In the genomic region with DNA sequence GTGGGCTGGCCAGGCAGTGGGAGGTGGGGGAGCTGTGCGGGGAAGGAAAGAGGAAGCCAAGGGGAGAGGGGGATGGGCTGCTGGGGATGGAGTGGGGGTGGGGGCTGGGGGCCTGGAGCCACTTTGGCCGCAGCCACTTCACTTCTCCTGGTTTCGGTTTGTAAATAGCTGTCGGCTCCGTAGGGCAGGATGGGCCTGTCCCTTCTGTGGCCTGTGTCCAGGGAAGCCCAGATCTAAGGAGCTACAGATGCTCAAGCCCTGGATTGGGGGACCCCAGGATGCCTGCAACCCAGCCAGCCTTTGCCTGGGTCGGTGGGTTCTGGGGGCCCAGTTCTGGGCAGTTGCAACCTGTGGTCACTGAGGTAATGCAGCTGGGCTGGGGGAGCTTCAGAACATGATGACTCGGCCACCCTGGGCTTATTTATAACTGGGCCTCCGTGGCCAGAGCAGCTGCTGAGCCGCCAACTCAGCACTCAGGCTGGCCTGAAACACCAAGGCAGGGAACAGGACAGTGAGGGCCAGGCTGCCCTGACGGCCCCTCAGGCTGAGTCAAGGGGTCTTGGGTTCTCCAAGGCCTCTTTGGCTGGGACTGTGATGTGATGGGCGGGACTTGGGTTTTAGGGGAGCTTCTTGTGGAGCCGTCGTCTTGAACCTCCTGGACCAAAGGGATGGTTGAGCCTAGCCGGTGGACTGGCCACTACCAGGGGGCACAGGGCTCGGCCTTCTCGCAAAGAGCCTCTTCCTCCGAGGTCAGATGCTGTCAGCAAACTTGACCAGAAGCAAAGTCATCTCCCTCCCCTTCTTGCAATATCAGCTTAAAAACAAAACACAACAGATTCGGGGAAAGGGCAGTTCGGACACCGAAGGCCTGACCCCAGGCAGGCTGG, we compare ENCODE assay signal across 9 cellular contexts. TPM values are rescaled to one million over a fixed set of nuclear protein-coding genes. Genes with fewer than 3 reads are reported as not detected.
DNase-seq lines count a peak whose midpoint lies in the region; ATAC-seq and TF ChIP-seq lines count a peak whose summit lies in the region.
"Had no signal": no experiment of that assay in that cellular context is flagged by ENCODE, and none has a peak within 500 bp of the region (broad histone marks: within the 10 kb centered on the region; RNA-seq: fewer than 3 reads in every experiment).

No MANE protein-coding gene starts in this region.

- no peaks in the 10 kb centered on the region for H3K36me3 ChIP-seq in SK-N-SH (replicated peaks in 1 of 2; ENCODE audit: control insufficient read depth in 1 of 2, insufficient read depth in 2 of 2, low read length in 1 of 2)

- no peak for TF ChIP-seq RAD21 in SK-N-SH (IDR thresholded peaks at IDR 0.05; ENCODE audit: low read length)

- H3K9me3 ChIP-seq in SK-N-SH: no peaks in the 10 kb centered on the region

- no peak for ATAC-seq in GM18511 (IDR thresholded peaks at IDR 0.05; ENCODE audit: unreplicated experiment)

- H3K4me3 ChIP-seq in SK-N-SH (ENCODE audit: low read depth in 2 of 2, low read length in 1 of 2) (no peak overlapping the region), fibroblast of mammary gland (ENCODE audit: control insufficient read depth, low read depth, low read length) (no peak overlapping the region)

- no peaks in the 10 kb centered on the region for H4K20me1 ChIP-seq in SK-N-SH (ENCODE audit: insufficient read depth)

- H3K79me2 ChIP-seq in SK-N-SH (ENCODE audit: insufficient read depth): no peaks in the 10 kb centered on the region

- no peaks in the 10 kb centered on the region for H3F3A ChIP-seq in SK-N-SH (replicated peaks; ENCODE audit: insufficient read depth)

- CTCF ChIA-PET in SK-N-SH (lab: Yijun Ruan, JAX): interaction anchor here (1.0 to 20.7 kb wide), 5 partner anchors 14 to 144 kb away, joined by 3 to 239 read pairs (median 5); a partner anchor contains a TSS

- H3K4me2 ChIP-seq in SK-N-SH: no peak overlapping the region

- H3K9me2 ChIP-seq in SK-N-SH: no peaks in the 10 kb centered on the region

- no peak overlapping the region for H3K9ac ChIP-seq in SK-N-SH

- WGBS in SK-N-SH (ENCODE audit: low lambda C conversion rate): 93% methylated on average over 16 of the region's 20 CpGs

- DNase-seq in GM04504 (ENCODE audit: low read depth) (peak; percentile 35), SK-N-SH (no peak), fibroblast of mammary gland (ENCODE audit: low read depth) (peak; percentile 64), posterior vena cava (ENCODE audit: low spot score) (peak; percentile 86), NCI-H187 treated with DMSO at 0.1 percent for 48 hours (lab: John Stamatoyannopoulos, UW) (no peak), NCI-H2081 (lab: John Stamatoyannopoulos, UW) (no peak), SW 1271 (lab: John Stamatoyannopoulos, UW) (no peak)

- POLR2A ChIA-PET in SK-N-SH (lab: Yijun Ruan, JAX): no interaction called here

- no peaks in the 10 kb centered on the region for H3K27me3 ChIP-seq in SK-N-SH (ENCODE audit: insufficient read depth)

- H3K27ac ChIP-seq in SK-N-SH (ENCODE audit: low read depth in 2 of 2, low read length in 1 of 2): no peak overlapping the region

- intact Hi-C loops in posterior vena cava (cut with DNase I): no loop called here

- peak overlapping the region; percentile 56; the same call in 1 of the 2 replicates for H2AFZ ChIP-seq in SK-N-SH (ENCODE audit: low read depth)

- no peak for TF ChIP-seq EP300 in SK-N-SH (IDR thresholded peaks at IDR 0.05; ENCODE audit: borderline replicate concordance in 1 of 2, low read depth in 1 of 2, low read length in 1 of 2)

- TF ChIP-seq CTCF in SK-N-SH (IDR thresholded peaks at IDR 0.05) (no peak), fibroblast of mammary gland (conservative IDR thresholded peaks at IDR 0.05; ENCODE audit: control insufficient read depth, insufficient read depth, low read depth, low read length) (no peak)

- H3K4me1 ChIP-seq in SK-N-SH (ENCODE audit: control insufficient read depth in 1 of 2, insufficient read depth in 2 of 2, low read depth in 1 of 2, low read length in 1 of 2): peaks cover 0 to 4% of the 10 kb centered on the region in 2 experiments; a peak in 1 of 4 replicates

TF ChIP-seq in SK-N-SH, 30 proteins besides CTCF, POLR2A, EP300 and RAD21:
- TF ChIP-seq TCF12 (IDR thresholded peaks at IDR 0.05): no peak
- TF ChIP-seq, protein P1, sequence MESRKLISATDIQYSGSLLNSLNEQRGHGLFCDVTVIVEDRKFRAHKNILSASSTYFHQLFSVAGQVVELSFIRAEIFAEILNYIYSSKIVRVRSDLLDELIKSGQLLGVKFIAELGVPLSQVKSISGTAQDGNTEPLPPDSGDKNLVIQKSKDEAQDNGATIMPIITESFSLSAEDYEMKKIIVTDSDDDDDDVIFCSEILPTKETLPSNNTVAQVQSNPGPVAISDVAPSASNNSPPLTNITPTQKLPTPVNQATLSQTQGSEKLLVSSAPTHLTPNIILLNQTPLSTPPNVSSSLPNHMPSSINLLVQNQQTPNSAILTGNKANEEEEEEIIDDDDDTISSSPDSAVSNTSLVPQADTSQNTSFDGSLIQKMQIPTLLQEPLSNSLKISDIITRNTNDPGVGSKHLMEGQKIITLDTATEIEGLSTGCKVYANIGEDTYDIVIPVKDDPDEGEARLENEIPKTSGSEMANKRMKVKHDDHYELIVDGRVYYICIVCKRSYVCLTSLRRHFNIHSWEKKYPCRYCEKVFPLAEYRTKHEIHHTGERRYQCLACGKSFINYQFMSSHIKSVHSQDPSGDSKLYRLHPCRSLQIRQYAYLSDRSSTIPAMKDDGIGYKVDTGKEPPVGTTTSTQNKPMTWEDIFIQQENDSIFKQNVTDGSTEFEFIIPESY (IDR thresholded peaks at IDR 0.05; ENCODE audit: borderline replicate concordance, low read depth): no peak
- no peak for TF ChIP-seq SMC3 (IDR thresholded peaks at IDR 0.05; ENCODE audit: low read depth, low read length)
- TF ChIP-seq EZH2phosphoT487 (IDR thresholded peaks at IDR 0.05; ENCODE audit: borderline replicate concordance, low read depth): no peak
- TF ChIP-seq RCOR1 (IDR thresholded peaks at IDR 0.05; ENCODE audit: low read length): no peak
- TF ChIP-seq FOXJ3 (CRISPR knock-in tag; IDR thresholded peaks at IDR 0.05): no peak
- no peak for TF ChIP-seq FOSL2 (IDR thresholded peaks at IDR 0.05; ENCODE audit: borderline replicate concordance, low read depth)
- TF ChIP-seq CHD2 (IDR thresholded peaks at IDR 0.05; ENCODE audit: low read length, partially characterized antibody): no peak
- no peak for TF ChIP-seq FOXM1 (IDR thresholded peaks at IDR 0.05; ENCODE audit: low read depth)
- TF ChIP-seq ELF1 (IDR thresholded peaks at IDR 0.05): no peak
- TF ChIP-seq MEF2A (IDR thresholded peaks at IDR 0.05; ENCODE audit: borderline replicate concordance, low read depth): no peak
- no peak for TF ChIP-seq MXI1 (IDR thresholded peaks at IDR 0.05; ENCODE audit: low read depth, low read length)
- TF ChIP-seq, protein P2, sequence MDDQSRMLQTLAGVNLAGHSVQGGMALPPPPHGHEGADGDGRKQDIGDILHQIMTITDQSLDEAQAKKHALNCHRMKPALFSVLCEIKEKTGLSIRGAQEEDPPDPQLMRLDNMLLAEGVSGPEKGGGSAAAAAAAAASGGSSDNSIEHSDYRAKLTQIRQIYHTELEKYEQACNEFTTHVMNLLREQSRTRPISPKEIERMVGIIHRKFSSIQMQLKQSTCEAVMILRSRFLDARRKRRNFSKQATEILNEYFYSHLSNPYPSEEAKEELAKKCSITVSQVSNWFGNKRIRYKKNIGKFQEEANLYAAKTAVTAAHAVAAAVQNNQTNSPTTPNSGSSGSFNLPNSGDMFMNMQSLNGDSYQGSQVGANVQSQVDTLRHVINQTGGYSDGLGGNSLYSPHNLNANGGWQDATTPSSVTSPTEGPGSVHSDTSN (IDR thresholded peaks at IDR 0.05): no peak
- TF ChIP-seq, protein P3, sequence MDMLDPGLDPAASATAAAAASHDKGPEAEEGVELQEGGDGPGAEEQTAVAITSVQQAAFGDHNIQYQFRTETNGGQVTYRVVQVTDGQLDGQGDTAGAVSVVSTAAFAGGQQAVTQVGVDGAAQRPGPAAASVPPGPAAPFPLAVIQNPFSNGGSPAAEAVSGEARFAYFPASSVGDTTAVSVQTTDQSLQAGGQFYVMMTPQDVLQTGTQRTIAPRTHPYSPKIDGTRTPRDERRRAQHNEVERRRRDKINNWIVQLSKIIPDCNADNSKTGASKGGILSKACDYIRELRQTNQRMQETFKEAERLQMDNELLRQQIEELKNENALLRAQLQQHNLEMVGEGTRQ (IDR thresholded peaks at IDR 0.05; ENCODE audit: borderline replicate concordance, low read depth, low read length): no peak
- TF ChIP-seq TAF1 (IDR thresholded peaks at IDR 0.05; ENCODE audit: borderline replicate concordance, low read depth, low read length): no peak
TF ChIP-seq in SK-N-SH: peak in this region for 0.

RNA-seq across cellular contexts. Expression of a gene that starts 15.0 kb away (rescaled TPM):
- 65.5 and 70.7 TPM in 2 replicates for polyA plus RNA-seq in SK-N-SH (2012; rRNA removed)
- polyA plus RNA-seq in SK-N-SH (2012; cell fraction: cytosol; rRNA removed): 25.2 and 42.6 TPM in 2 replicates
- 288 and 306 TPM in 2 replicates for polyA plus RNA-seq in SK-N-SH (2012; cell fraction: nucleus; rRNA removed)
- total RNA-seq in posterior vena cava: 10 to 100 TPM; 96.1 to 98.1 TPM

RNA-seq across cellular contexts. Expression of a gene that starts 15.1 kb away (rescaled TPM):
- 0.19 TPM in 1 of 2 replicates, not detected in the other for polyA plus RNA-seq in SK-N-SH (2012; rRNA removed)
- 0.08 and 0.09 TPM in 2 replicates for polyA plus RNA-seq in SK-N-SH (2012; cell fraction: cytosol; rRNA removed)
- 0.06 and 0.31 TPM in 2 replicates for polyA plus RNA-seq in SK-N-SH (2012; cell fraction: nucleus; rRNA removed)
- total RNA-seq in posterior vena cava: 10 to 100 TPM; 27.7 to 47.0 TPM
- total RNA-seq: pulmonary artery endothelial cell had no signal

RNA-seq across cellular contexts. Expression of a gene that starts 32.8 kb away (rescaled TPM):
- polyA plus RNA-seq in SK-N-SH (2012; rRNA removed): 184 and 191 TPM in 2 replicates
- polyA plus RNA-seq in SK-N-SH (2012; cell fraction: cytosol; rRNA removed): 204 and 247 TPM in 2 replicates
- 98.8 and 147 TPM in 2 replicates for polyA plus RNA-seq in SK-N-SH (2012; cell fraction: nucleus; rRNA removed)
- total RNA-seq in posterior vena cava: 100 to 1,000 TPM; 104 to 129 TPM

RNA-seq across cellular contexts. Expression of a gene that starts 40.9 kb away (rescaled TPM):
- not detected in 2 replicates for polyA plus RNA-seq in SK-N-SH (2012; rRNA removed)
- not detected in 2 replicates for polyA plus RNA-seq in SK-N-SH (2012; cell fraction: cytosol; rRNA removed)
- polyA plus RNA-seq in SK-N-SH (2012; cell fraction: nucleus; rRNA removed): not detected in 2 replicates
- under 1 TPM; 0.19 to 0.37 TPM for total RNA-seq in posterior vena cava
- total RNA-seq: pulmonary artery endothelial cell had no signal

RNA-seq across cellular contexts. Expression of a gene that starts 55.5 kb away (rescaled TPM):
- polyA plus RNA-seq in SK-N-SH (2012; rRNA removed): 0.07 and 0.23 TPM in 2 replicates
- 0.01 and 0.05 TPM in 2 replicates for polyA plus RNA-seq in SK-N-SH (2012; cell fraction: cytosol; rRNA removed)
- polyA plus RNA-seq in SK-N-SH (2012; cell fraction: nucleus; rRNA removed): 0.50 and 0.52 TPM in 2 replicates
- under 1 TPM; 0.33 to 0.69 TPM for total RNA-seq in posterior vena cava

Comparison
In these comparisons a context has a peak if more than half of its experiments do, and no peak if none do; other contexts are left out.
1. DNase-seq: peak in GM04504 (single experiment), fibroblast of mammary gland (single experiment) and posterior vena cava (single experiment); none in SK-N-SH (single experiment), NCI-H187 treated with DMSO at 0.1 percent for 48 hours (single experiment), NCI-H2081 (0 of 2) and SW 1271 (0 of 2).